Comparison of ENCODE assay signal across 17 cellular contexts in genomic region chr6:105388392-105388791, GRCh38.
"Had no signal": no experiment of that assay in that cellular context is flagged by ENCODE, and none has a peak within 500 bp of the region (broad histone marks: within the 10 kb centered on the region; RNA-seq: fewer than 3 reads in every experiment).

No MANE protein-coding gene starts in this region.

- H3K27ac Mint-ChIP-seq: activated CD4-positive, alpha-beta T cell treated with anti-CD3 and anti-CD28 coated beads, Interleukin-2, amount 10 ng/mL, durations not matched to agents 7 days and 5 days; activated naive CD4-positive, alpha-beta T cell treated with anti-CD3 and anti-CD28 coated beads for 36 hours; activated T-helper 1 cell treated with anti-CD3 and anti-CD28 coated beads, Interleukin-12 subunit alpha, Interleukin-12 subunit beta, Interleukin-2, Interleukin-4 antibody, amounts not matched to agents 30 ng/mL and 10 ng/mL and 1 ng/mL, durations not matched to agents 14 hours and 24 hours and 36 hours; endodermal cell; progenitor cell of endocrine pancreas; stimulated activated naive B cell treated with anti-CD40 and anti-IgM and Interleukin-4, amounts not matched to agents 10 μg/mL and 1 μg/mL and 100 μg/mL, for 72 hours; T-helper 17 cell had no signal

- H3K4me3 Mint-ChIP-seq: activated CD4-positive, alpha-beta T cell treated with anti-CD3 and anti-CD28 coated beads, Interleukin-2, amount 10 ng/mL, durations not matched to agents 7 days and 5 days; activated naive CD4-positive, alpha-beta T cell treated with anti-CD3 and anti-CD28 coated beads for 36 hours; activated T-helper 1 cell treated with anti-CD3 and anti-CD28 coated beads, Interleukin-12 subunit alpha, Interleukin-12 subunit beta, Interleukin-2, Interleukin-4 antibody, amounts not matched to agents 30 ng/mL and 10 ng/mL and 1 ng/mL, durations not matched to agents 14 hours and 24 hours and 36 hours; endodermal cell; stimulated activated naive B cell treated with anti-CD40 and anti-IgM and Interleukin-4, amounts not matched to agents 10 μg/mL and 1 μg/mL and 100 μg/mL, for 72 hours; T-helper 17 cell had no signal

- H3K4me1 ChIP-seq: right atrium auricular region had no signal

- H3K9me3 Mint-ChIP-seq: activated CD4-positive, alpha-beta T cell treated with anti-CD3 and anti-CD28 coated beads, Interleukin-2, amount 10 ng/mL, durations not matched to agents 7 days and 5 days; activated naive CD4-positive, alpha-beta T cell treated with anti-CD3 and anti-CD28 coated beads for 36 hours; activated T-helper 1 cell treated with anti-CD3 and anti-CD28 coated beads, Interleukin-12 subunit alpha, Interleukin-12 subunit beta, Interleukin-2, Interleukin-4 antibody, amounts not matched to agents 30 ng/mL and 10 ng/mL and 1 ng/mL, durations not matched to agents 14 hours and 24 hours and 36 hours; endodermal cell; stimulated activated naive B cell treated with anti-CD40 and anti-IgM and Interleukin-4, amounts not matched to agents 10 μg/mL and 1 μg/mL and 100 μg/mL, for 72 hours had no signal

- ATAC-seq: gastroesophageal sphincter; left ventricle myocardium superior; stimulated activated naive B cell treated with anti-CD40 and anti-IgM and Interleukin-4, amounts not matched to agents 10 μg/mL and 1 μg/mL and 100 μg/mL, for 72 hours; T-helper 17 cell had no signal

- DNase-seq: activated CD4-positive, alpha-beta T cell treated with anti-CD3 and anti-CD28 coated beads, Interleukin-2, amount 10 ng/mL, durations not matched to agents 7 days and 5 days; activated CD8-positive, alpha-beta memory T cell treated with anti-CD3 and anti-CD28 coated beads for 24 hours; activated naive CD4-positive, alpha-beta T cell treated with anti-CD3 and anti-CD28 coated beads for 36 hours; dorsolateral prefrontal cortex; endodermal cell; islet precursor cell; left ventricle myocardium superior; stimulated activated CD4-positive, alpha-beta T cell treated with anti-CD3 and anti-CD28 coated beads, Interleukin-15, amount 100 ng/mL, for 24 hours; stimulated activated CD4-positive, alpha-beta T cell treated with anti-CD3 and anti-CD28 coated beads, Interleukin-4, amount 100 ng/mL, for 1 hour; stimulated activated naive B cell treated with anti-CD40 and anti-IgM and Interleukin-4, amounts not matched to agents 10 μg/mL and 1 μg/mL and 100 μg/mL, for 72 hours; T-helper 17 cell; tibial artery had no signal

- H3K27me3 Mint-ChIP-seq: activated CD4-positive, alpha-beta T cell treated with anti-CD3 and anti-CD28 coated beads, Interleukin-2, amount 10 ng/mL, durations not matched to agents 7 days and 5 days; progenitor cell of endocrine pancreas; stimulated activated naive B cell treated with anti-CD40 and anti-IgM and Interleukin-4, amounts not matched to agents 10 μg/mL and 1 μg/mL and 100 μg/mL, for 72 hours; T-helper 17 cell had no signal

- H3K4me3 ChIP-seq: cardiac muscle cell, dorsolateral prefrontal cortex, gastroesophageal sphincter, right atrium auricular region, tibial artery had no signal

- H3K9me3 ChIP-seq: gastroesophageal sphincter, right atrium auricular region, tibial artery had no signal

- H3K27ac ChIP-seq: cardiac muscle cell, gastroesophageal sphincter, right atrium auricular region, tibial artery had no signal

- H3K36me3 ChIP-seq: cardiac muscle cell, right atrium auricular region had no signal

- H3K27me3 ChIP-seq: cardiac muscle cell, dorsolateral prefrontal cortex, gastroesophageal sphincter, right atrium auricular region, tibial artery had no signal
